1 cellular context compared by ENCODE assay signal in the genomic region with DNA sequence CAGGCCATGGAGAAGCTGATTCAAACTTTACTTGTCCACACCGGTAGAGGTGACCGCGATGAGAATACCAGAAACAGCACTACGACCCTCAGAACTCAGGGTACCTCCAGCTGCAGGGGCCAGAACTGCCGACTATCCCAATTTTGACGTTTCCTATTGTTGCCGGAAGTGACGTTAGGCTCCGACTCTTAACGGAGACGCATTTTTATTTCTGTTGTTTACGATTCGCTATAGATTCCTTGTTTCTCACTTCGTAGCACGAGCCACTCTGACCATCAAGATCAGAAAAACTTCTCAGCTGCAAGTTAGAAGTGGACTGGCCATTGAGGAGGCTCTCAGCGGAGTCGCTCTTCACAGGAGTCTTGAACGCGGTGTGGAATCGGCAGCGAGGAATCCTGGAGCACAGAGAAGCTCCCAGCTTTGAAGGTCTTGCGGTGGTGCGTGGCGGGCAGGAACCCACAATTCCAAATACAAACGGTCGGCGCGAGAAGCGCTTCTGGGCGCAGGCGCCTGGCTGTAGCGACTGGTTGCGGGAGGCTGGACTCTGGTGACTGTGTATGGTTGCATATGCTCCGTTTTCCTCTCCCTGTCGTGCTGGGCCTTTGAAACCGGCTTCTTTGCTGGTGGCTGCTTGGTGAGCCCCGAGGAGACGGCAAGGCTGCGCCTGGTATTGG.
A peak's percentile ranks its signal among the peaks of the same experiment; 100 is the strongest.
TF ChIP-seq lines count a peak whose summit lies in the region.

CEP44 (plus strand) TSS at position 405 of the 674 bp plus-strand sequence. CDS start 15,211 bp downstream, outside the sequence.
FBXO8 (minus strand) TSS at position 161 of the 674 bp plus-strand sequence. CDS start 20,575 bp downstream, outside the sequence.

TF ChIP-seq in K562, 482 proteins besides CTCF, POLR2A, EP300 and RAD21 (continued from another document and continues in another):
- no peak for TF ChIP-seq ZKSCAN3 (CRISPR knock-in tag; IDR thresholded peaks at IDR 0.05)
- TF ChIP-seq ETV5 (CRISPR knock-in tag; IDR thresholded peaks at IDR 0.05; ENCODE audit: low read depth) = 0 out of 2 replicates have a peak, but pooled peaks have one; percentile 46
- no peak for TF ChIP-seq CBFA2T2 (conservative IDR thresholded peaks at IDR 0.05)
- TF ChIP-seq TAF1 (IDR thresholded peaks at IDR 0.05; ENCODE audit: control insufficient read depth, extremely low read depth, insufficient read depth, low read length, severe bottlenecking) = peak; percentile 86
- TF ChIP-seq GTF2A2 (tag; IDR thresholded peaks at IDR 0.05) = no peak
- TF ChIP-seq ZSCAN29 (IDR thresholded peaks at IDR 0.05) = no peak
- peak; percentile 93; the same call in 1 of the 2 replicates for TF ChIP-seq LARP7 (IDR thresholded peaks at IDR 0.05)
- TF ChIP-seq MAFF (IDR thresholded peaks at IDR 0.05; ENCODE audit: low read length) = no peak
- TF ChIP-seq FOXJ2 (tag; IDR thresholded peaks at IDR 0.05) = 0 out of 2 replicates have a peak, but pooled peaks have one; percentile 72
- TF ChIP-seq TBP (optimal IDR thresholded peaks at IDR 0.05; ENCODE audit: low read depth, low read length) = peak; percentile 80
- peak; percentile 60; the same call in 1 of the 2 replicates for TF ChIP-seq HLTF (IDR thresholded peaks at IDR 0.05)
- peak in 1 of 2 experiments; percentile 92; a peak in 2 of 4 replicates for TF ChIP-seq TEAD1 (CRISPR knock-in tag; IDR thresholded peaks at IDR 0.05)
- TF ChIP-seq RFX7 (CRISPR knock-in tag; IDR thresholded peaks at IDR 0.05) = no peak
- peak; percentile 94 for TF ChIP-seq ELF1 (tag; IDR thresholded peaks at IDR 0.05)
- TF ChIP-seq SIN3B (IDR thresholded peaks at IDR 0.05; ENCODE audit: low read depth) = peak; percentile 84
- TF ChIP-seq, protein P1, sequence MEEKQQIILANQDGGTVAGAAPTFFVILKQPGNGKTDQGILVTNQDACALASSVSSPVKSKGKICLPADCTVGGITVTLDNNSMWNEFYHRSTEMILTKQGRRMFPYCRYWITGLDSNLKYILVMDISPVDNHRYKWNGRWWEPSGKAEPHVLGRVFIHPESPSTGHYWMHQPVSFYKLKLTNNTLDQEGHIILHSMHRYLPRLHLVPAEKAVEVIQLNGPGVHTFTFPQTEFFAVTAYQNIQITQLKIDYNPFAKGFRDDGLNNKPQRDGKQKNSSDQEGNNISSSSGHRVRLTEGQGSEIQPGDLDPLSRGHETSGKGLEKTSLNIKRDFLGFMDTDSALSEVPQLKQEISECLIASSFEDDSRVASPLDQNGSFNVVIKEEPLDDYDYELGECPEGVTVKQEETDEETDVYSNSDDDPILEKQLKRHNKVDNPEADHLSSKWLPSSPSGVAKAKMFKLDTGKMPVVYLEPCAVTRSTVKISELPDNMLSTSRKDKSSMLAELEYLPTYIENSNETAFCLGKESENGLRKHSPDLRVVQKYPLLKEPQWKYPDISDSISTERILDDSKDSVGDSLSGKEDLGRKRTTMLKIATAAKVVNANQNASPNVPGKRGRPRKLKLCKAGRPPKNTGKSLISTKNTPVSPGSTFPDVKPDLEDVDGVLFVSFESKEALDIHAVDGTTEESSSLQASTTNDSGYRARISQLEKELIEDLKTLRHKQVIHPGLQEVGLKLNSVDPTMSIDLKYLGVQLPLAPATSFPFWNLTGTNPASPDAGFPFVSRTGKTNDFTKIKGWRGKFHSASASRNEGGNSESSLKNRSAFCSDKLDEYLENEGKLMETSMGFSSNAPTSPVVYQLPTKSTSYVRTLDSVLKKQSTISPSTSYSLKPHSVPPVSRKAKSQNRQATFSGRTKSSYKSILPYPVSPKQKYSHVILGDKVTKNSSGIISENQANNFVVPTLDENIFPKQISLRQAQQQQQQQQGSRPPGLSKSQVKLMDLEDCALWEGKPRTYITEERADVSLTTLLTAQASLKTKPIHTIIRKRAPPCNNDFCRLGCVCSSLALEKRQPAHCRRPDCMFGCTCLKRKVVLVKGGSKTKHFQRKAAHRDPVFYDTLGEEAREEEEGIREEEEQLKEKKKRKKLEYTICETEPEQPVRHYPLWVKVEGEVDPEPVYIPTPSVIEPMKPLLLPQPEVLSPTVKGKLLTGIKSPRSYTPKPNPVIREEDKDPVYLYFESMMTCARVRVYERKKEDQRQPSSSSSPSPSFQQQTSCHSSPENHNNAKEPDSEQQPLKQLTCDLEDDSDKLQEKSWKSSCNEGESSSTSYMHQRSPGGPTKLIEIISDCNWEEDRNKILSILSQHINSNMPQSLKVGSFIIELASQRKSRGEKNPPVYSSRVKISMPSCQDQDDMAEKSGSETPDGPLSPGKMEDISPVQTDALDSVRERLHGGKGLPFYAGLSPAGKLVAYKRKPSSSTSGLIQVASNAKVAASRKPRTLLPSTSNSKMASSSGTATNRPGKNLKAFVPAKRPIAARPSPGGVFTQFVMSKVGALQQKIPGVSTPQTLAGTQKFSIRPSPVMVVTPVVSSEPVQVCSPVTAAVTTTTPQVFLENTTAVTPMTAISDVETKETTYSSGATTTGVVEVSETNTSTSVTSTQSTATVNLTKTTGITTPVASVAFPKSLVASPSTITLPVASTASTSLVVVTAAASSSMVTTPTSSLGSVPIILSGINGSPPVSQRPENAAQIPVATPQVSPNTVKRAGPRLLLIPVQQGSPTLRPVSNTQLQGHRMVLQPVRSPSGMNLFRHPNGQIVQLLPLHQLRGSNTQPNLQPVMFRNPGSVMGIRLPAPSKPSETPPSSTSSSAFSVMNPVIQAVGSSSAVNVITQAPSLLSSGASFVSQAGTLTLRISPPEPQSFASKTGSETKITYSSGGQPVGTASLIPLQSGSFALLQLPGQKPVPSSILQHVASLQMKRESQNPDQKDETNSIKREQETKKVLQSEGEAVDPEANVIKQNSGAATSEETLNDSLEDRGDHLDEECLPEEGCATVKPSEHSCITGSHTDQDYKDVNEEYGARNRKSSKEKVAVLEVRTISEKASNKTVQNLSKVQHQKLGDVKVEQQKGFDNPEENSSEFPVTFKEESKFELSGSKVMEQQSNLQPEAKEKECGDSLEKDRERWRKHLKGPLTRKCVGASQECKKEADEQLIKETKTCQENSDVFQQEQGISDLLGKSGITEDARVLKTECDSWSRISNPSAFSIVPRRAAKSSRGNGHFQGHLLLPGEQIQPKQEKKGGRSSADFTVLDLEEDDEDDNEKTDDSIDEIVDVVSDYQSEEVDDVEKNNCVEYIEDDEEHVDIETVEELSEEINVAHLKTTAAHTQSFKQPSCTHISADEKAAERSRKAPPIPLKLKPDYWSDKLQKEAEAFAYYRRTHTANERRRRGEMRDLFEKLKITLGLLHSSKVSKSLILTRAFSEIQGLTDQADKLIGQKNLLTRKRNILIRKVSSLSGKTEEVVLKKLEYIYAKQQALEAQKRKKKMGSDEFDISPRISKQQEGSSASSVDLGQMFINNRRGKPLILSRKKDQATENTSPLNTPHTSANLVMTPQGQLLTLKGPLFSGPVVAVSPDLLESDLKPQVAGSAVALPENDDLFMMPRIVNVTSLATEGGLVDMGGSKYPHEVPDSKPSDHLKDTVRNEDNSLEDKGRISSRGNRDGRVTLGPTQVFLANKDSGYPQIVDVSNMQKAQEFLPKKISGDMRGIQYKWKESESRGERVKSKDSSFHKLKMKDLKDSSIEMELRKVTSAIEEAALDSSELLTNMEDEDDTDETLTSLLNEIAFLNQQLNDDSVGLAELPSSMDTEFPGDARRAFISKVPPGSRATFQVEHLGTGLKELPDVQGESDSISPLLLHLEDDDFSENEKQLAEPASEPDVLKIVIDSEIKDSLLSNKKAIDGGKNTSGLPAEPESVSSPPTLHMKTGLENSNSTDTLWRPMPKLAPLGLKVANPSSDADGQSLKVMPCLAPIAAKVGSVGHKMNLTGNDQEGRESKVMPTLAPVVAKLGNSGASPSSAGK (IDR thresholded peaks at IDR 0.05) = peak; percentile 67; the same call in 1 of the 2 replicates
- peak; percentile 77; the same call in 1 of the 2 replicates for TF ChIP-seq CREB3 (tag; conservative IDR thresholded peaks at IDR 0.05; ENCODE audit: low read depth)
- TF ChIP-seq SRSF1 (IDR thresholded peaks at IDR 0.05; ENCODE audit: low read depth, low read length) = no peak
- peak in 1 of 2 experiments; percentile 40; a peak in 1 of 4 replicates for TF ChIP-seq SIN3A (IDR thresholded peaks at IDR 0.05; ENCODE audit: borderline replicate concordance in 2 of 2, control insufficient read depth in 1 of 2, low read depth in 2 of 2, low read length in 2 of 2)
- no peak for TF ChIP-seq ZNF717 (CRISPR knock-in tag; IDR thresholded peaks at IDR 0.05)
- no peak for TF ChIP-seq ADNP (tag; IDR thresholded peaks at IDR 0.05)
- TF ChIP-seq SOX6 (IDR thresholded peaks at IDR 0.05) = peak; percentile 84
- peak; percentile 49 for TF ChIP-seq PML (IDR thresholded peaks at IDR 0.05; ENCODE audit: low read length)
- peak; percentile 52; the same call in 1 of the 2 replicates for TF ChIP-seq JUND (IDR thresholded peaks at IDR 0.05; ENCODE audit: borderline replicate concordance, low read depth, low read length)
- peak; percentile 51; the same call in 1 of the 3 replicates for TF ChIP-seq JUND (tag; IDR thresholded peaks at IDR 0.05; ENCODE audit: borderline replicate concordance, low read depth, low read length)
- TF ChIP-seq, protein P2, sequence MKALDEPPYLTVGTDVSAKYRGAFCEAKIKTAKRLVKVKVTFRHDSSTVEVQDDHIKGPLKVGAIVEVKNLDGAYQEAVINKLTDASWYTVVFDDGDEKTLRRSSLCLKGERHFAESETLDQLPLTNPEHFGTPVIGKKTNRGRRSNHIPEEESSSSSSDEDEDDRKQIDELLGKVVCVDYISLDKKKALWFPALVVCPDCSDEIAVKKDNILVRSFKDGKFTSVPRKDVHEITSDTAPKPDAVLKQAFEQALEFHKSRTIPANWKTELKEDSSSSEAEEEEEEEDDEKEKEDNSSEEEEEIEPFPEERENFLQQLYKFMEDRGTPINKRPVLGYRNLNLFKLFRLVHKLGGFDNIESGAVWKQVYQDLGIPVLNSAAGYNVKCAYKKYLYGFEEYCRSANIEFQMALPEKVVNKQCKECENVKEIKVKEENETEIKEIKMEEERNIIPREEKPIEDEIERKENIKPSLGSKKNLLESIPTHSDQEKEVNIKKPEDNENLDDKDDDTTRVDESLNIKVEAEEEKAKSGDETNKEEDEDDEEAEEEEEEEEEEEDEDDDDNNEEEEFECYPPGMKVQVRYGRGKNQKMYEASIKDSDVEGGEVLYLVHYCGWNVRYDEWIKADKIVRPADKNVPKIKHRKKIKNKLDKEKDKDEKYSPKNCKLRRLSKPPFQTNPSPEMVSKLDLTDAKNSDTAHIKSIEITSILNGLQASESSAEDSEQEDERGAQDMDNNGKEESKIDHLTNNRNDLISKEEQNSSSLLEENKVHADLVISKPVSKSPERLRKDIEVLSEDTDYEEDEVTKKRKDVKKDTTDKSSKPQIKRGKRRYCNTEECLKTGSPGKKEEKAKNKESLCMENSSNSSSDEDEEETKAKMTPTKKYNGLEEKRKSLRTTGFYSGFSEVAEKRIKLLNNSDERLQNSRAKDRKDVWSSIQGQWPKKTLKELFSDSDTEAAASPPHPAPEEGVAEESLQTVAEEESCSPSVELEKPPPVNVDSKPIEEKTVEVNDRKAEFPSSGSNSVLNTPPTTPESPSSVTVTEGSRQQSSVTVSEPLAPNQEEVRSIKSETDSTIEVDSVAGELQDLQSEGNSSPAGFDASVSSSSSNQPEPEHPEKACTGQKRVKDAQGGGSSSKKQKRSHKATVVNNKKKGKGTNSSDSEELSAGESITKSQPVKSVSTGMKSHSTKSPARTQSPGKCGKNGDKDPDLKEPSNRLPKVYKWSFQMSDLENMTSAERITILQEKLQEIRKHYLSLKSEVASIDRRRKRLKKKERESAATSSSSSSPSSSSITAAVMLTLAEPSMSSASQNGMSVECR (CRISPR knock-in tag; IDR thresholded peaks at IDR 0.05) = peak; percentile 69; the same call in 1 of the 2 replicates
- TF ChIP-seq, protein P3, sequence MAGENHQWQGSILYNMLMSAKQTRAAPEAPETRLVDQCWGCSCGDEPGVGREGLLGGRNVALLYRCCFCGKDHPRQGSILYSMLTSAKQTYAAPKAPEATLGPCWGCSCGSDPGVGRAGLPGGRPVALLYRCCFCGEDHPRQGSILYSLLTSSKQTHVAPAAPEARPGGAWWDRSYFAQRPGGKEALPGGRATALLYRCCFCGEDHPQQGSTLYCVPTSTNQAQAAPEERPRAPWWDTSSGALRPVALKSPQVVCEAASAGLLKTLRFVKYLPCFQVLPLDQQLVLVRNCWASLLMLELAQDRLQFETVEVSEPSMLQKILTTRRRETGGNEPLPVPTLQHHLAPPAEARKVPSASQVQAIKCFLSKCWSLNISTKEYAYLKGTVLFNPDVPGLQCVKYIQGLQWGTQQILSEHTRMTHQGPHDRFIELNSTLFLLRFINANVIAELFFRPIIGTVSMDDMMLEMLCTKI (IDR thresholded peaks at IDR 0.05; ENCODE audit: partially characterized antibody) = no peak
- TF ChIP-seq ZNF609 (CRISPR knock-in tag; IDR thresholded peaks at IDR 0.05; ENCODE audit: borderline replicate concordance) = no peak
- TF ChIP-seq GABPB1 (CRISPR knock-in tag; IDR thresholded peaks at IDR 0.05) = peak; percentile 96
- TF ChIP-seq NFIC (IDR thresholded peaks at IDR 0.05) = peak; percentile 90
